8 cellular contexts compared by ENCODE assay signal in genomic region chr9:133990366-133991210, GRCh38. TPM values are rescaled to one million over a fixed set of nuclear protein-coding genes. Genes with fewer than 3 reads are reported as not detected.
A peak's percentile ranks its signal among the peaks of the same experiment; 100 is the strongest.
DNase-seq lines count a peak whose midpoint lies in the region.

No MANE protein-coding gene starts in this region.

- DNase-seq in NCI-H2171 treated with DMSO at 0.1 percent for 48 hours (lab: John Stamatoyannopoulos, UW) (peak; percentile 16), NCI-H2171 (lab: John Stamatoyannopoulos, UW) (no peak), RPMI7951 (ENCODE audit: low read depth) (peak; percentile 89), myocyte (ENCODE audit: low read depth) (peak; percentile 76), DMS153 treated with DMSO at 0.1 percent for 48 hours (lab: John Stamatoyannopoulos, UW; ENCODE audit: unreplicated experiment) (no peak)
- DNase-seq in stimulated activated naive CD4-positive, alpha-beta T cell (lab: John Stamatoyannopoulos, UW) = no peak
- DNase-seq in activated effector memory CD4-positive, alpha-beta T cell treated with Interleukin-2 at 50 U/mL for 16 hours = no peak

- H3K9me3 ChIP-seq in esophagus (ENCODE audit: control insufficient read depth in 2 of 2, insufficient read depth in 1 of 2, low read depth in 1 of 2, low read length in 1 of 2) = no peaks in the 10 kb centered on the region

- peaks cover 4 to 14% of the 10 kb centered on the region in 2 donors for H3K4me1 ChIP-seq in esophagus (ENCODE audit: control insufficient read depth in 2 of 2, insufficient read depth in 2 of 2, low read length in 1 of 2)

- WGBS in esophagus, 2 donors = 19 to 25% methylated on average over 26 to 31 of the region's 31 CpGs

- peaks cover 0 to 2% of the 10 kb centered on the region in 2 donors for H3K36me3 ChIP-seq in esophagus (ENCODE audit: control insufficient read depth in 2 of 2, insufficient read depth in 2 of 2, low read length in 1 of 2)

- H3K27me3 ChIP-seq in esophagus (ENCODE audit: control insufficient read depth in 1 of 2, insufficient read depth in 2 of 2, low read length in 2 of 2) = no peaks in the 10 kb centered on the region

- H3K4me3 ChIP-seq in esophagus (ENCODE audit: low read depth in 1 of 2, low read length in 2 of 2) = peak overlapping the region; percentile 59 to 68

- peak overlapping the region in 1 of 2 donors; percentile 8 for H3K27ac ChIP-seq in esophagus (ENCODE audit: low read depth in 2 of 2, low read length in 1 of 2)

RNA-seq across cellular contexts. Expression of gene VAV2, which starts 1.5 kb away (rescaled TPM):
- 10.3 and 16.2 TPM in 2 replicates for total RNA-seq in RPMI7951 (2014; rRNA removed; shearing (Covaris generic))
- polyA plus RNA-seq in esophagus = 1 to 10 TPM; 4.8 to 5.0 TPM
- 7.5 and 10.4 TPM in 2 replicates for total RNA-seq in myocyte
- 20.6 TPM for polyA plus RNA-seq in myocyte (2012)

RNA-seq across cellular contexts. Expression of gene BRD3OS, which starts 34.7 kb away (rescaled TPM):
- total RNA-seq in RPMI7951 (2014; rRNA removed; shearing (Covaris generic)) = 16.4 and 16.7 TPM in 2 replicates
- 1 to 10 TPM; 2.7 to 3.5 TPM for polyA plus RNA-seq in esophagus
- 10.5 and 13.4 TPM in 2 replicates for total RNA-seq in myocyte
- 25.6 TPM for polyA plus RNA-seq in myocyte (2012)

Comparison
In these comparisons a context has a peak if more than half of its experiments do, and no peak if none do; other contexts are left out.
1. DNase-seq: peak in NCI-H2171 treated with DMSO at 0.1 percent for 48 hours (single experiment), RPMI7951 (single experiment) and myocyte (single experiment); none in NCI-H2171 (single experiment), stimulated activated naive CD4-positive, alpha-beta T cell (0 of 6), DMS153 treated with DMSO at 0.1 percent for 48 hours (single experiment) and activated effector memory CD4-positive, alpha-beta T cell treated with Interleukin-2 at 50 U/mL for 16 hours (single experiment).